Comparison of ENCODE assay signal across 26 cellular contexts in the genomic region with DNA sequence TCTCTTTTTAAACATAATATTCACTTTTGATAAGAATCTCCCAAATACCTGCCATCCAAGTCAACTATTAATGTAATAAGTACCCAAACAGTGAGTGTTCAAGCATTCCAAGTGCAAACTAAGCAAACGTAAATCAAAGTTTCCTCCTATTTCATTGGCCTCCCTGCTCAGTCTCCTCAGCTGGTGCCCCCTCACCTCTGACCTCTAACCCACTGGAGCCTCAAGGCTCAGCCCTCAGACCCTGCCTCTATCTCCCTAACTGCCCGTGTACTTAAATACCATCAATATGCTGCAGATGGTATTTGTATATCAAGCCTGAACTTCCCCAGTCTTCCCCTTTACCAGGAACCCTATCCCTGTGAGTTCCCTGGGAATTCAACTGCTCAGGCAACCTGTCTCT. TPM values are rescaled to one million over a fixed set of nuclear protein-coding genes. Genes with fewer than 3 reads are reported as not detected.
DNase-seq lines count a peak whose midpoint lies in the region; ATAC-seq, FAIRE-seq and TF ChIP-seq lines count a peak whose summit lies in the region.
"Had no signal": no experiment of that assay in that cellular context is flagged by ENCODE, and none has a peak within 500 bp of the region (broad histone marks: within the 10 kb centered on the region; RNA-seq: fewer than 3 reads in every experiment).

No MANE protein-coding gene starts in this region.

- peaks cover 38% of the 10 kb centered on the region for H3K36me3 Mint-ChIP-seq in activated naive CD4-positive, alpha-beta T cell treated with anti-CD3 and anti-CD28 coated beads, Interleukin-2, amount 50 U/mL, for 24 hours
- H3K36me3 Mint-ChIP-seq in GM23338 (ENCODE audit: low read depth) = peaks cover 3% of the 10 kb centered on the region; the same call in 2 of the 3 replicates
- peaks cover 8% of the 10 kb centered on the region for H3K36me3 Mint-ChIP-seq in neural crest cell (ENCODE audit: low read depth)

- no peaks in the 10 kb centered on the region for H3F3A ChIP-seq in GM23338 (replicated peaks; ENCODE audit: low read depth)

- no peaks in the 10 kb centered on the region for H3K27me3 Mint-ChIP-seq in activated naive CD4-positive, alpha-beta T cell treated with anti-CD3 and anti-CD28 coated beads, Interleukin-2, amount 50 U/mL, for 24 hours
- no peaks in the 10 kb centered on the region for H3K27me3 Mint-ChIP-seq in GM23338 (ENCODE audit: insufficient read depth, low read depth, poor library complexity)
- H3K27me3 Mint-ChIP-seq in neural crest cell (ENCODE audit: low read depth) = no peaks in the 10 kb centered on the region
- H3K27me3 Mint-ChIP-seq: activated CD4-positive, alpha-beta T cell treated with anti-CD3 and anti-CD28 coated beads for 36 hours had no signal

- no peak overlapping the region for H3K9ac ChIP-seq in GM12878 (ENCODE audit: control insufficient read depth, insufficient read depth, low read length)

- ATAC-seq in GM23338 = no peak
- no peak for ATAC-seq in GM12878
- ATAC-seq in right lobe of liver = no peak
- ATAC-seq: activated CD4-positive, alpha-beta T cell treated with anti-CD3 and anti-CD28 coated beads for 36 hours; activated naive CD4-positive, alpha-beta T cell treated with anti-CD3 and anti-CD28 coated beads, Interleukin-2, amount 50 U/mL, for 72 hours; esophagus mucosa; left lobe of liver had no signal

- H3K9me3 ChIP-seq in GM12878 (replicated peaks; ENCODE audit: control insufficient read depth, insufficient read depth, low read length) (no peaks in the 10 kb centered on the region), right lobe of liver (no peaks in the 10 kb centered on the region), WERI-Rb-1 (ENCODE audit: severe bottlenecking) (no peaks in the 10 kb centered on the region)
- H3K9me3 ChIP-seq: ascending aorta, tibial nerve had no signal

- RAD21 ChIA-PET in GM12878 (lab: Charles Lee; ENCODE audit: unreplicated experiment) = no interaction called here

- H3K27ac ChIP-seq in GM23338 (ENCODE audit: low read depth) (no peak overlapping the region), GM12878 (ENCODE audit: control insufficient read depth, insufficient read depth) (no peak overlapping the region), right lobe of liver (no peak overlapping the region), WERI-Rb-1 (no peak overlapping the region)
- H3K27ac ChIP-seq: ascending aorta, tibial nerve had no signal

- H3K9me3 Mint-ChIP-seq in activated naive CD4-positive, alpha-beta T cell treated with anti-CD3 and anti-CD28 coated beads, Interleukin-2, amount 50 U/mL, for 24 hours = no peaks in the 10 kb centered on the region
- H3K9me3 Mint-ChIP-seq in GM23338 (no peaks in the 10 kb centered on the region), neural crest cell (no peaks in the 10 kb centered on the region)
- H3K9me3 Mint-ChIP-seq: activated naive CD4-positive, alpha-beta T cell treated with anti-CD3 and anti-CD28 coated beads, Interleukin-2, amount 50 U/mL, for 72 hours had no signal

- BruUV-seq in GM12878 (replicated peaks; lab: Mats Ljungman, UMichigan) = no TSS peak

- H4K20me1 ChIP-seq in GM23338 (replicated peaks; ENCODE audit: insufficient read depth) = peaks cover 46% of the 10 kb centered on the region
- peaks cover 3% of the 10 kb centered on the region; the same call in 1 of the 2 replicates for H4K20me1 ChIP-seq in GM12878 (ENCODE audit: control insufficient read depth, insufficient read depth)

- peaks cover 97% of the 10 kb centered on the region for H3K79me2 ChIP-seq in GM23338 (replicated peaks; ENCODE audit: insufficient read depth)
- peaks cover 38% of the 10 kb centered on the region for H3K79me2 ChIP-seq in GM12878 (ENCODE audit: control insufficient read depth, insufficient read depth, low read length)

- no peak for TF ChIP-seq POLR2A in GM12878 (IDR thresholded peaks at IDR 0.05; ENCODE audit: low read depth, low read length)
- TF ChIP-seq POLR2A in right lobe of liver (IDR thresholded peaks at IDR 0.05) = no peak

- no peak overlapping the region for H2AFZ ChIP-seq in GM23338
- H2AFZ ChIP-seq in GM12878 (ENCODE audit: control insufficient read depth, low read depth, low read length) = no peak overlapping the region

- TF ChIP-seq RAD21 in GM12878 (IDR thresholded peaks at IDR 0.05; ENCODE audit: insufficient read depth, low read depth, low read length) = no peak

- CTCF ChIA-PET in GM12878 (lab: Yijun Ruan, JAX) = no interaction called here

- H3K4me3 ChIP-seq in GM23338 (no peak overlapping the region), GM12878 (no peak overlapping the region), right lobe of liver (no peak overlapping the region), WERI-Rb-1 (ENCODE audit: low read depth, low read length) (no peak overlapping the region)
- H3K4me3 ChIP-seq: ascending aorta, tibial nerve had no signal

- no peak overlapping the region for H3K4me3 Mint-ChIP-seq in activated naive CD4-positive, alpha-beta T cell treated with anti-CD3 and anti-CD28 coated beads, Interleukin-2, amount 50 U/mL, for 24 hours
- H3K4me3 Mint-ChIP-seq in GM23338 (no peak overlapping the region), neural crest cell (peak overlapping the region; percentile 49)
- H3K4me3 Mint-ChIP-seq: activated CD4-positive, alpha-beta T cell treated with anti-CD3 and anti-CD28 coated beads for 36 hours had no signal

- no peaks in the 10 kb centered on the region for H3K9me2 ChIP-seq in GM23338 (ENCODE audit: insufficient read depth)

- in situ Hi-C loops in GM12878 (cut with MboI) = no loop called here

- intact Hi-C loops in GM12878 (cut with micrococcal nuclease; ENCODE audit: unreplicated experiment) = no loop called here
- intact Hi-C loops in cardiac septum (cut with DNase I) = no loop called here
- intact Hi-C loops in right lobe of liver (cut with DNase I) = no loop called here

- no peak for DNase-seq in activated naive CD4-positive, alpha-beta T cell treated with Interleukin-2 at 50 U/mL for 16 hours
- DNase-seq in GM23338 (ENCODE audit: low spot score) = no peak
- no peak for DNase-seq in GM12878 (ENCODE audit: low read depth, low spot score)
- DNase-seq in neural crest cell (ENCODE audit: low read depth, low spot score) = no peak
- no peak for DNase-seq in cardiac septum (ENCODE audit: low spot score)
- DNase-seq in right lobe of liver = no peak
- DNase-seq in WERI-Rb-1 = no peak
- DNase-seq: activated CD4-positive, alpha-beta T cell treated with anti-CD3 and anti-CD28 coated beads for 36 hours; caudate nucleus; cortex of kidney; HCEC 1CT; mesenchymal stem cell; NCI-H1436 treated with DMSO at 0.1 percent for 48 hours; NCI-H345; NCI-H69; right cardiac atrium; Right ventricle myocardium superior; stimulated activated CD8-positive, alpha-beta memory T cell treated with anti-CD3 and anti-CD28 coated beads, Interleukin-4, amount 100 ng/mL, for 48 hours had no signal

- POLR2A ChIA-PET in GM12878 (lab: Charles Lee) = no interaction called here

- TF ChIP-seq EP300 in GM12878 (IDR thresholded peaks at IDR 0.05; ENCODE audit: borderline replicate concordance in 1 of 2, control insufficient read depth in 1 of 2, low read depth in 2 of 2, low read length in 2 of 2) = no peak

- SMC1A ChIA-PET in GM12878 (lab: Charles Lee; ENCODE audit: uncharacterized antibody, unreplicated experiment) = no interaction called here

- H3K36me3 ChIP-seq in GM23338 (ENCODE audit: insufficient read depth) (no peaks in the 10 kb centered on the region), GM12878 (ENCODE audit: control insufficient read depth in 2 of 2, insufficient read depth in 2 of 2, low read length in 1 of 2) (peaks cover 0 to 6% of the 10 kb centered on the region in 2 experiments; a peak in 2 of 4 replicates), right lobe of liver (no peaks in the 10 kb centered on the region), WERI-Rb-1 (peaks cover 3% of the 10 kb centered on the region)

- H3K4me2 ChIP-seq in GM23338 (no peak overlapping the region), GM12878 (ENCODE audit: control insufficient read depth, insufficient read depth) (no peak overlapping the region)

- no peak for FAIRE-seq in GM12878 (lab: Jason Lieb, UNC)
- FAIRE-seq: GM12892, islet of Langerhans had no signal

- 45% methylated on average over 2 of the region's 2 CpGs for WGBS in GM12878 (ENCODE audit: insufficient coverage, insufficient replicate concordance, low lambda C conversion rate, missing lambda C conversion rate)
- 53% methylated on average over 2 of the region's 2 CpGs for WGBS in right lobe of liver (ENCODE audit: insufficient coverage, low coverage, low lambda C conversion rate, missing lambda C conversion rate)

- H3K4me1 ChIP-seq in GM23338 (ENCODE audit: insufficient read depth) (0 out of 2 replicates have a peak, but pooled peaks cover 5% of the 10 kb centered on the region), GM12878 (ENCODE audit: control insufficient read depth, insufficient read depth, low read length) (no peaks in the 10 kb centered on the region), right lobe of liver (no peaks in the 10 kb centered on the region)

- no peaks in the 10 kb centered on the region for H3K27me3 ChIP-seq in GM23338 (ENCODE audit: insufficient read depth)
- H3K27me3 ChIP-seq in GM12878 (replicated peaks in 1 of 2; ENCODE audit: control insufficient read depth in 2 of 2, insufficient read depth in 2 of 2, low read length in 1 of 2) = no peaks in the 10 kb centered on the region
- H3K27me3 ChIP-seq in right lobe of liver = no peaks in the 10 kb centered on the region
- H3K27me3 ChIP-seq in WERI-Rb-1 (ENCODE audit: insufficient read depth, low read depth, severe bottlenecking) = no peaks in the 10 kb centered on the region
- H3K27me3 ChIP-seq: ascending aorta, tibial nerve had no signal

- H3K27ac Mint-ChIP-seq in activated naive CD4-positive, alpha-beta T cell treated with anti-CD3 and anti-CD28 coated beads, Interleukin-2, amount 50 U/mL, for 24 hours = peak overlapping the region; percentile 0
- H3K27ac Mint-ChIP-seq in GM23338 (peak overlapping the region; percentile 47; the same call in 1 of the 2 replicates), neural crest cell (ENCODE audit: unreplicated experiment) (peak overlapping the region; percentile 9)
- H3K27ac Mint-ChIP-seq: activated CD4-positive, alpha-beta T cell treated with anti-CD3 and anti-CD28 coated beads for 36 hours had no signal

- peaks cover 72% of the 10 kb centered on the region for H3K4me1 Mint-ChIP-seq in activated naive CD4-positive, alpha-beta T cell treated with anti-CD3 and anti-CD28 coated beads, Interleukin-2, amount 50 U/mL, for 24 hours
- H3K4me1 Mint-ChIP-seq in GM23338 (peaks cover 25% of the 10 kb centered on the region; the same call in 2 of the 3 replicates), neural crest cell (peaks cover 58% of the 10 kb centered on the region)

- TF ChIP-seq CTCF in GM23338 (conservative IDR thresholded peaks at IDR 0.05; ENCODE audit: low read depth in 2 of 2) (no peak), GM12878 (IDR thresholded peaks at IDR 0.05 in 2 of 3, conservative IDR thresholded peaks at IDR 0.05 in 1 of 3; ENCODE audit: control insufficient read depth in 2 of 3, extremely low read depth in 1 of 3, insufficient read depth in 1 of 3, low read depth in 3 of 3, low read length in 3 of 3) (no peak), neural crest cell (conservative IDR thresholded peaks at IDR 0.05) (no peak), right lobe of liver (IDR thresholded peaks at IDR 0.05) (no peak), WERI-Rb-1 (IDR thresholded peaks at IDR 0.05; ENCODE audit: low read depth, low read length) (no peak)

RNA-seq across cellular contexts. Expression of a gene that starts 31.8 kb away (rescaled TPM):
- total RNA-seq in GM23338 (2014; rRNA removed; shearing (Covaris generic)) = 45.4 and 47.7 TPM in 2 replicates
- polyA plus RNA-seq in GM23338 (2016; fragmentation: Nextera tagmentation; extraction: Ambion mirVana) (9.8 and 11.6 TPM in 2 replicates), GM12878 (2011; rRNA removed) (31.2 and 41.1 TPM in 2 replicates), GM12878 (2014; fragmentation: Illumina TruSeq; extraction: Trizol) (16.1 and 18.9 TPM in 2 replicates), GM12878 (2014; fragmentation: Nextera tagmentation; extraction: Ambion mirVana) (10 to 100 TPM in 1 of 2 experiments, 1 to 10 TPM in 1; 5.1 to 10.0 TPM), GM12878 (2014; rRNA removed) (10.8 and 11.0 TPM in 2 replicates), GM12878 (2016; fragmentation: Nextera tagmentation; extraction: Ambion mirVana) (1 to 10 TPM; 1.4 to 1.8 TPM)
- total RNA-seq in GM12878 (2013; cell fraction: nucleolus; rRNA removed) = 82.5 and 96.0 TPM in 2 replicates
- total RNA-seq in GM12878 (2014; rRNA removed) (9.8 and 11.1 TPM in 2 replicates), GM12878 (2014; rRNA removed; fragmentation: Illumina TruSeq; extraction: Trizol) (14.2 and 14.7 TPM in 2 replicates), GM12878 (2021) (17.5 and 17.8 TPM in 2 replicates), neural crest cell (46.7 and 49.7 TPM in 2 replicates), cardiac septum (17.5 TPM), right lobe of liver (10 to 100 TPM in 2 of 6 experiments, 1 to 10 TPM in 4; 4.9 to 12.6 (median 7.2) TPM)
- polyA plus RNA-seq in GM12878 (2011; ENCODE audit: low read depth) = 7.5 TPM
- polyA plus RNA-seq in GM12878 (2011; cell fraction: cytosol; rRNA removed) = 17.9 and 23.9 TPM in 2 replicates
- polyA plus RNA-seq in GM12878 (2011; cell fraction: nucleus; rRNA removed) = 19.2 and 19.8 TPM in 2 replicates
- polyA plus RNA-seq in GM12878 (2012) = 7.4 and 12.5 TPM in 2 replicates
- 36.3 and 39.7 TPM in 2 replicates for polyA minus RNA-seq in GM12878 (2011; rRNA and poly(A)+ RNA removed)
- polyA minus RNA-seq in GM12878 (2011; cell fraction: cytosol; rRNA and poly(A)+ RNA removed) = 14.3 and 16.0 TPM in 2 replicates
- 13.2 and 20.8 TPM in 2 replicates for polyA minus RNA-seq in GM12878 (2011; cell fraction: nucleus; rRNA and poly(A)+ RNA removed)

RNA-seq across cellular contexts. Expression of a gene that starts 57.2 kb away (rescaled TPM):
- total RNA-seq in GM23338 (2014; rRNA removed; shearing (Covaris generic)) = 37.0 and 77.2 TPM in 2 replicates
- 106 and 108 TPM in 2 replicates for polyA plus RNA-seq in GM23338 (2016; fragmentation: Nextera tagmentation; extraction: Ambion mirVana)
- 50.5 and 66.2 TPM in 2 replicates for total RNA-seq in GM12878 (2013; cell fraction: nucleolus; rRNA removed)
- 30.7 and 36.4 TPM in 2 replicates for total RNA-seq in GM12878 (2014; rRNA removed)
- 35.7 and 37.8 TPM in 2 replicates for total RNA-seq in GM12878 (2014; rRNA removed; fragmentation: Illumina TruSeq; extraction: Trizol)
- 29.0 and 33.4 TPM in 2 replicates for total RNA-seq in GM12878 (2021)
- polyA plus RNA-seq in GM12878 (2011; ENCODE audit: low read depth) = 37.2 TPM
- 62.9 and 73.8 TPM in 2 replicates for polyA plus RNA-seq in GM12878 (2011; rRNA removed)
- polyA plus RNA-seq in GM12878 (2011; cell fraction: cytosol; rRNA removed) = 43.7 and 45.0 TPM in 2 replicates
- 30.2 and 33.3 TPM in 2 replicates for polyA plus RNA-seq in GM12878 (2011; cell fraction: nucleus; rRNA removed)
- 42.4 and 44.3 TPM in 2 replicates for polyA plus RNA-seq in GM12878 (2012)
- 34.9 and 35.8 TPM in 2 replicates for polyA plus RNA-seq in GM12878 (2014; fragmentation: Illumina TruSeq; extraction: Trizol)
- polyA plus RNA-seq in GM12878 (2014; fragmentation: Nextera tagmentation; extraction: Ambion mirVana) = 10 to 100 TPM; 25.8 to 36.7 TPM
- 39.4 and 48.7 TPM in 2 replicates for polyA plus RNA-seq in GM12878 (2014; rRNA removed)
- polyA plus RNA-seq in GM12878 (2016; fragmentation: Nextera tagmentation; extraction: Ambion mirVana) = 10 to 100 TPM; 87.9 to 90.1 TPM
- 27.9 and 31.7 TPM in 2 replicates for polyA minus RNA-seq in GM12878 (2011; rRNA and poly(A)+ RNA removed)
- 7.9 and 8.7 TPM in 2 replicates for polyA minus RNA-seq in GM12878 (2011; cell fraction: cytosol; rRNA and poly(A)+ RNA removed)
- polyA minus RNA-seq in GM12878 (2011; cell fraction: nucleus; rRNA and poly(A)+ RNA removed) = 25.0 and 38.4 TPM in 2 replicates
- total RNA-seq in neural crest cell = 37.8 and 42.1 TPM in 2 replicates
- total RNA-seq in cardiac septum = 51.6 TPM
- 10 to 100 TPM; 30.4 to 52.5 (median 39.6) TPM for total RNA-seq in right lobe of liver
